Comparison of ENCODE assay signal across 23 cellular contexts in genomic region chr22:23124611-23125511, GRCh38. TPM values are rescaled to one million over a fixed set of nuclear protein-coding genes. Genes with fewer than 3 reads are reported as not detected.
"Had no signal": no experiment of that assay in that cellular context is flagged by ENCODE, and none has a peak within 500 bp of the region (broad histone marks: within the 10 kb centered on the region; RNA-seq: fewer than 3 reads in every experiment).

No MANE protein-coding gene starts in this region.

- H3K27ac ChIP-seq: body of pancreas, epithelial cell of prostate, heart left ventricle, neutrophil, thoracic aorta, VCaP had no signal

- H3K27me3 Mint-ChIP-seq: activated CD4-positive, alpha-beta memory T cell treated with anti-CD3 and anti-CD28 coated beads for 36 hours; activated CD4-positive, alpha-beta T cell treated with anti-CD3 and anti-CD28 coated beads for 36 hours; activated T-cell treated with anti-CD3 and anti-CD28 coated beads, Interleukin-2, amount 50 U/mL, for 24 hours; dendritic cell treated with granulocyte-macrophage colony-stimulating factor and Interleukin-4, amounts not matched to agents 40 ng/mL and 50 ng/mL, for 4 days; effector memory CD8-positive, alpha-beta T cell had no signal

- H3K27ac Mint-ChIP-seq: activated CD4-positive, alpha-beta memory T cell treated with anti-CD3 and anti-CD28 coated beads for 36 hours; activated CD4-positive, alpha-beta T cell treated with anti-CD3 and anti-CD28 coated beads for 36 hours; activated T-cell treated with anti-CD3 and anti-CD28 coated beads, Interleukin-2, amount 50 U/mL, for 24 hours; dendritic cell treated with granulocyte-macrophage colony-stimulating factor and Interleukin-4, amounts not matched to agents 40 ng/mL and 50 ng/mL, for 4 days had no signal

- H3K4me3 Mint-ChIP-seq: activated CD4-positive, alpha-beta memory T cell treated with anti-CD3 and anti-CD28 coated beads for 36 hours; activated CD4-positive, alpha-beta T cell treated with anti-CD3 and anti-CD28 coated beads for 36 hours; activated T-cell treated with anti-CD3 and anti-CD28 coated beads, Interleukin-2, amount 50 U/mL, for 24 hours; dendritic cell treated with granulocyte-macrophage colony-stimulating factor and Interleukin-4, amounts not matched to agents 40 ng/mL and 50 ng/mL, for 4 days; effector memory CD8-positive, alpha-beta T cell; naive B cell had no signal

- ATAC-seq: activated CD4-positive, alpha-beta T cell treated with anti-CD3 and anti-CD28 coated beads for 36 hours; body of pancreas; effector memory CD8-positive, alpha-beta T cell; heart left ventricle; left colon; SK-N-SH treated with all-trans-retinoic acid at 6 μM for 48 hours; stimulated activated naive CD8-positive, alpha-beta T cell treated with anti-CD3 and anti-CD28 coated beads, Interleukin-15, Interleukin-2, amounts not matched to agents 100 U/mL and 50 U/mL, for 24 hours had no signal

- H3K9me3 Mint-ChIP-seq: activated CD4-positive, alpha-beta memory T cell treated with anti-CD3 and anti-CD28 coated beads for 36 hours; activated T-cell treated with anti-CD3 and anti-CD28 coated beads, Interleukin-2, amount 50 U/mL, for 24 hours; dendritic cell treated with granulocyte-macrophage colony-stimulating factor and Interleukin-4, amounts not matched to agents 40 ng/mL and 50 ng/mL, for 4 days; effector memory CD8-positive, alpha-beta T cell; naive B cell had no signal

- DNase-seq: activated CD4-positive, alpha-beta memory T cell treated with anti-CD3 and anti-CD28 coated beads for 36 hours; activated CD4-positive, alpha-beta T cell treated with anti-CD3 and anti-CD28 coated beads for 36 hours; activated naive CD4-positive, alpha-beta T cell treated with anti-CD3 and anti-CD28 coated beads, Interleukin-2, amount 50 U/mL, for 16 hours; activated T-cell treated with anti-CD3 and anti-CD28 coated beads, Interleukin-2, amount 50 U/mL, for 24 hours; amniotic stem cell; body of pancreas; effector memory CD8-positive, alpha-beta T cell; heart left ventricle; left colon; naive B cell; stimulated activated CD4-positive, alpha-beta T cell treated with anti-CD3 and anti-CD28 coated beads, Interleukin-4, amount 100 ng/mL, for 4 hours; stimulated activated CD8-positive, alpha-beta memory T cell treated with anti-CD3 and anti-CD28 coated beads, Interleukin-4, amount 100 ng/mL, for 48 hours; stimulated activated naive CD8-positive, alpha-beta T cell treated with anti-CD3 and anti-CD28 coated beads, Interleukin-15, Interleukin-2, amounts not matched to agents 100 U/mL and 50 U/mL, for 24 hours; T-helper 1 cell had no signal

- H3K36me3 Mint-ChIP-seq: activated CD4-positive, alpha-beta memory T cell treated with anti-CD3 and anti-CD28 coated beads for 36 hours had no signal

RNA-seq across cellular contexts. Expression of gene RSPH14, which starts 16.9 kb away (rescaled TPM):
- total RNA-seq: heart left ventricle, lung microvascular endothelial cell, mononuclear cell, smooth muscle cell had no signal
- polyA plus RNA-seq: heart left ventricle had no signal

RNA-seq across cellular contexts. Expression of gene RAB36, which starts 20.4 kb away (rescaled TPM):
- total RNA-seq: mononuclear cell had no signal
